8 cellular contexts compared by ENCODE assay signal in genomic region chr1:93907718-93908117, GRCh38. TPM values are rescaled to one million over a fixed set of nuclear protein-coding genes. Genes with fewer than 3 reads are reported as not detected.
DNase-seq lines count a peak whose midpoint lies in the region; ATAC-seq and TF ChIP-seq lines count a peak whose summit lies in the region.

No MANE protein-coding gene starts in this region.

- no peak overlapping the region for H3K23ac ChIP-seq in trophoblast cell (ENCODE audit: low read length)

- no peaks in the 10 kb centered on the region for H4K20me1 ChIP-seq in GM23338 (replicated peaks; ENCODE audit: insufficient read depth)

- WGBS in trophoblast cell (ENCODE audit: extremely low coverage, insufficient coverage, insufficient read length), result no CpG with 5 or more reads among the region's 3 CpGs

- peak overlapping the region; percentile 80 for H3K4me3 ChIP-seq in GM23338
- H3K4me3 ChIP-seq in trophoblast cell (ENCODE audit: low read depth, low read length), result no peak overlapping the region

- H3K9me2 ChIP-seq in GM23338 (ENCODE audit: insufficient read depth), result peaks cover 3% of the 10 kb centered on the region; the same call in 1 of the 2 replicates

- no peak overlapping the region for H3K18ac ChIP-seq in trophoblast cell (ENCODE audit: low read length)

- peak overlapping the region; percentile 92 for H3K4me2 ChIP-seq in GM23338
- peak overlapping the region; percentile 34 for H3K4me2 ChIP-seq in trophoblast cell (ENCODE audit: low read length)

- TF ChIP-seq CTCF in GM23338 (conservative IDR thresholded peaks at IDR 0.05; ENCODE audit: low read depth in 2 of 2), result no peak
- TF ChIP-seq CTCF in endothelial cell (IDR thresholded peaks at IDR 0.05; ENCODE audit: unreplicated experiment), result no peak

- peak overlapping the region; percentile 57 for H3K4ac ChIP-seq in trophoblast cell (ENCODE audit: low read depth, low read length)

- peak overlapping the region; percentile 86 for H3K4me3 Mint-ChIP-seq in GM23338
- peak overlapping the region; percentile 84 for H3K4me3 Mint-ChIP-seq in endothelial cell (ENCODE audit: unreplicated experiment)

- H4K91ac ChIP-seq in trophoblast cell (ENCODE audit: low read depth, low read length), result no peak overlapping the region

- no peak overlapping the region for H2BK120ac ChIP-seq in trophoblast cell (ENCODE audit: insufficient read depth, low read length, poor library complexity)

- no peak overlapping the region for H2BK12ac ChIP-seq in trophoblast cell (ENCODE audit: low read length)

- no peak overlapping the region for H3K14ac ChIP-seq in trophoblast cell (ENCODE audit: low read length)

- no peaks in the 10 kb centered on the region for H3K9me3 ChIP-seq in trophoblast cell (ENCODE audit: insufficient read depth, low read depth, low read length)

- no peak overlapping the region for H4K8ac ChIP-seq in trophoblast cell (ENCODE audit: low read depth, low read length)

- ATAC-seq in GM23338 (no peak), HG02840 (IDR thresholded peaks at IDR 0.05; ENCODE audit: low FRiP score, unreplicated experiment) (no peak)

- no peak overlapping the region for H3K9ac ChIP-seq in trophoblast cell (ENCODE audit: low read length)

- peaks cover 9% of the 10 kb centered on the region; the same call in 1 of the 2 replicates for H3K27me3 ChIP-seq in GM23338 (ENCODE audit: insufficient read depth)
- H3K27me3 ChIP-seq in trophoblast cell (ENCODE audit: insufficient read depth, low read length), result no peaks in the 10 kb centered on the region

- DNase-seq in 8988T, result peak; percentile 14
- DNase-seq in GM23338 (ENCODE audit: low spot score), result no peak
- peak; percentile 78 for DNase-seq in RPMI7951 (ENCODE audit: low read depth)
- no peak for DNase-seq in endothelial cell (ENCODE audit: low spot score)
- DNase-seq in trophoblast cell, result no peak
- no peak for DNase-seq in SHP77 treated with DMSO at 0.1 percent for 48 hours (lab: John Stamatoyannopoulos, UW)
- no peak for DNase-seq in NCI-H774 (lab: John Stamatoyannopoulos, UW)

- H4K12ac ChIP-seq in trophoblast cell (ENCODE audit: low read depth, low read length), result no peak overlapping the region

- peaks cover 16% of the 10 kb centered on the region for H3K4me1 ChIP-seq in GM23338 (ENCODE audit: insufficient read depth)
- peaks cover 0 to 2% of the 10 kb centered on the region in 2 experiments for H3K4me1 ChIP-seq in trophoblast cell (ENCODE audit: control insufficient read depth in 1 of 2, insufficient read depth in 2 of 2, low read length in 2 of 2)

- H3K36me3 ChIP-seq in GM23338 (ENCODE audit: insufficient read depth), result no peaks in the 10 kb centered on the region
- no peaks in the 10 kb centered on the region for H3K36me3 ChIP-seq in trophoblast cell (ENCODE audit: control insufficient read depth in 1 of 2, insufficient read depth in 2 of 2, low read length in 2 of 2)

- H3K9me3 Mint-ChIP-seq in GM23338 (no peaks in the 10 kb centered on the region), endothelial cell (ENCODE audit: unreplicated experiment) (peaks cover 5% of the 10 kb centered on the region)

- no peak overlapping the region for H2BK5ac ChIP-seq in trophoblast cell (ENCODE audit: low read depth, low read length, poor library complexity)

- H3F3A ChIP-seq in GM23338 (replicated peaks; ENCODE audit: low read depth), result no peaks in the 10 kb centered on the region

- H3K79me1 ChIP-seq in trophoblast cell (ENCODE audit: low read length), result peaks cover 9% of the 10 kb centered on the region

- H3K27me3 Mint-ChIP-seq in GM23338 (ENCODE audit: insufficient read depth, low read depth, poor library complexity) (peaks cover 3% of the 10 kb centered on the region), endothelial cell (ENCODE audit: unreplicated experiment) (peaks cover 8% of the 10 kb centered on the region)

- H2AK5ac ChIP-seq in trophoblast cell (ENCODE audit: low read length), result no peak overlapping the region

- H3K79me2 ChIP-seq in GM23338 (replicated peaks; ENCODE audit: insufficient read depth) (peaks cover 51% of the 10 kb centered on the region), trophoblast cell (ENCODE audit: control insufficient read depth, insufficient read depth, low read length, poor library complexity) (peaks cover 11% of the 10 kb centered on the region)

- H3K27ac Mint-ChIP-seq in GM23338 (no peak overlapping the region), endothelial cell (ENCODE audit: unreplicated experiment) (no peak overlapping the region)

- H3K27ac ChIP-seq in GM23338 (ENCODE audit: low read depth) (no peak overlapping the region), trophoblast cell (ENCODE audit: low read depth, low read length) (no peak overlapping the region)

- H2AFZ ChIP-seq in GM23338, result no peak overlapping the region
- no peak overlapping the region for H2AFZ ChIP-seq in trophoblast cell (ENCODE audit: insufficient read depth, low read length, poor library complexity)

- peaks cover 2% of the 10 kb centered on the region; the same call in 1 of the 3 replicates for H3K36me3 Mint-ChIP-seq in GM23338 (ENCODE audit: low read depth)
- H3K36me3 Mint-ChIP-seq in endothelial cell (ENCODE audit: low read depth, unreplicated experiment), result peaks cover 9% of the 10 kb centered on the region

- peaks cover 14% of the 10 kb centered on the region for H3K4me1 Mint-ChIP-seq in GM23338
- peaks cover 18% of the 10 kb centered on the region for H3K4me1 Mint-ChIP-seq in endothelial cell (ENCODE audit: unreplicated experiment)

TF ChIP-seq in GM23338, 12 proteins besides CTCF, POLR2A, EP300 and RAD21:
- no peak for TF ChIP-seq REST (IDR thresholded peaks at IDR 0.05; ENCODE audit: unreplicated experiment)
- TF ChIP-seq CREB1 (CRISPR knock-in tag; IDR thresholded peaks at IDR 0.05; ENCODE audit: low read depth), result no peak
- no peak for TF ChIP-seq EZH2phosphoT487 (IDR thresholded peaks at IDR 0.05; ENCODE audit: unreplicated experiment)

RNA-seq across cellular contexts. Expression of gene GCLM, which starts 1.5 kb away (rescaled TPM):
- 11.7 and 12.8 TPM in 2 replicates for total RNA-seq in GM23338 (2014; rRNA removed; shearing (Covaris generic))
- polyA plus RNA-seq in GM23338 (2016; fragmentation: Nextera tagmentation; extraction: Ambion mirVana), result 10.0 and 10.4 TPM in 2 replicates
- total RNA-seq in RPMI7951 (2014; rRNA removed; shearing (Covaris generic)), result 45.1 and 46.3 TPM in 2 replicates
- 17.1 TPM for total RNA-seq in endothelial cell (ENCODE audit: unreplicated experiment)
- polyA plus RNA-seq in trophoblast cell (2013), result 16.0 and 17.6 TPM in 2 replicates

RNA-seq across cellular contexts. Expression of gene DNTTIP2, which starts 28.7 kb away (rescaled TPM):
- 48.1 and 55.5 TPM in 2 replicates for total RNA-seq in GM23338 (2014; rRNA removed; shearing (Covaris generic))
- 80.2 and 91.3 TPM in 2 replicates for polyA plus RNA-seq in GM23338 (2016; fragmentation: Nextera tagmentation; extraction: Ambion mirVana)
- total RNA-seq in RPMI7951 (2014; rRNA removed; shearing (Covaris generic)), result 29.4 and 53.9 TPM in 2 replicates
- total RNA-seq in endothelial cell (ENCODE audit: unreplicated experiment), result 61.8 TPM
- polyA plus RNA-seq in trophoblast cell (2013), result 93.8 and 103 TPM in 2 replicates

Comparison
In these comparisons a context has a peak if more than half of its experiments do, and no peak if none do; other contexts are left out.
1. DNase-seq: peak in 8988T (single experiment) and RPMI7951 (single experiment); none in GM23338 (single experiment), endothelial cell (single experiment), trophoblast cell (0 of 2), SHP77 treated with DMSO at 0.1 percent for 48 hours (single experiment) and NCI-H774 (single experiment).